ENCODE assay signal across 1 cellular context in the genomic region with DNA sequence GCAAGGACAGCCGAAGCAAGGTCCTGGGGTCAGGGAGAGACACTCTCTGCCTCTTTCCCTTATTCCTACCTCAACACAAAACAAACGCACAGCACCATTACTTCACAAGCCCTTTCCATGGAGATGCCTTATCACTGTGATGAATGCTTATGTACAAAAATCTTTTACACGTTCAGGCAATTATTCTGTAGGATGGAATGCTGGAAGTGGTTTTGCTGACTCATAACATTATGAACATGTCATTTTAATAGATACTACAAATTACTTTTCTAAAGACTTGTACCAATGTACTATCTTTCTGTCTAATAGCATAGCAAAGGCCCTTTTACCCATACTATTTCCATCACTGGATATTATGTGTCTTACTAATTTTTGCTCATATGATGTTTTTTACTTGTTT.
TF ChIP-seq lines count a peak whose summit lies in the region.

No MANE protein-coding gene starts in this region.

TF ChIP-seq in GM23338, 12 proteins besides CTCF, POLR2A, EP300 and RAD21 (continued from another document):
- TF ChIP-seq, protein P1, sequence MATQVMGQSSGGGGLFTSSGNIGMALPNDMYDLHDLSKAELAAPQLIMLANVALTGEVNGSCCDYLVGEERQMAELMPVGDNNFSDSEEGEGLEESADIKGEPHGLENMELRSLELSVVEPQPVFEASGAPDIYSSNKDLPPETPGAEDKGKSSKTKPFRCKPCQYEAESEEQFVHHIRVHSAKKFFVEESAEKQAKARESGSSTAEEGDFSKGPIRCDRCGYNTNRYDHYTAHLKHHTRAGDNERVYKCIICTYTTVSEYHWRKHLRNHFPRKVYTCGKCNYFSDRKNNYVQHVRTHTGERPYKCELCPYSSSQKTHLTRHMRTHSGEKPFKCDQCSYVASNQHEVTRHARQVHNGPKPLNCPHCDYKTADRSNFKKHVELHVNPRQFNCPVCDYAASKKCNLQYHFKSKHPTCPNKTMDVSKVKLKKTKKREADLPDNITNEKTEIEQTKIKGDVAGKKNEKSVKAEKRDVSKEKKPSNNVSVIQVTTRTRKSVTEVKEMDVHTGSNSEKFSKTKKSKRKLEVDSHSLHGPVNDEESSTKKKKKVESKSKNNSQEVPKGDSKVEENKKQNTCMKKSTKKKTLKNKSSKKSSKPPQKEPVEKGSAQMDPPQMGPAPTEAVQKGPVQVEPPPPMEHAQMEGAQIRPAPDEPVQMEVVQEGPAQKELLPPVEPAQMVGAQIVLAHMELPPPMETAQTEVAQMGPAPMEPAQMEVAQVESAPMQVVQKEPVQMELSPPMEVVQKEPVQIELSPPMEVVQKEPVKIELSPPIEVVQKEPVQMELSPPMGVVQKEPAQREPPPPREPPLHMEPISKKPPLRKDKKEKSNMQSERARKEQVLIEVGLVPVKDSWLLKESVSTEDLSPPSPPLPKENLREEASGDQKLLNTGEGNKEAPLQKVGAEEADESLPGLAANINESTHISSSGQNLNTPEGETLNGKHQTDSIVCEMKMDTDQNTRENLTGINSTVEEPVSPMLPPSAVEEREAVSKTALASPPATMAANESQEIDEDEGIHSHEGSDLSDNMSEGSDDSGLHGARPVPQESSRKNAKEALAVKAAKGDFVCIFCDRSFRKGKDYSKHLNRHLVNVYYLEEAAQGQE (IDR thresholded peaks at IDR 0.05; ENCODE audit: unreplicated experiment): no peak
- no peak for TF ChIP-seq POLR2AphosphoS5 (IDR thresholded peaks at IDR 0.05; ENCODE audit: low read depth)
- TF ChIP-seq ZNF331 (CRISPR knock-in tag; IDR thresholded peaks at IDR 0.05; ENCODE audit: low read depth): no peak
- TF ChIP-seq, protein P2, sequence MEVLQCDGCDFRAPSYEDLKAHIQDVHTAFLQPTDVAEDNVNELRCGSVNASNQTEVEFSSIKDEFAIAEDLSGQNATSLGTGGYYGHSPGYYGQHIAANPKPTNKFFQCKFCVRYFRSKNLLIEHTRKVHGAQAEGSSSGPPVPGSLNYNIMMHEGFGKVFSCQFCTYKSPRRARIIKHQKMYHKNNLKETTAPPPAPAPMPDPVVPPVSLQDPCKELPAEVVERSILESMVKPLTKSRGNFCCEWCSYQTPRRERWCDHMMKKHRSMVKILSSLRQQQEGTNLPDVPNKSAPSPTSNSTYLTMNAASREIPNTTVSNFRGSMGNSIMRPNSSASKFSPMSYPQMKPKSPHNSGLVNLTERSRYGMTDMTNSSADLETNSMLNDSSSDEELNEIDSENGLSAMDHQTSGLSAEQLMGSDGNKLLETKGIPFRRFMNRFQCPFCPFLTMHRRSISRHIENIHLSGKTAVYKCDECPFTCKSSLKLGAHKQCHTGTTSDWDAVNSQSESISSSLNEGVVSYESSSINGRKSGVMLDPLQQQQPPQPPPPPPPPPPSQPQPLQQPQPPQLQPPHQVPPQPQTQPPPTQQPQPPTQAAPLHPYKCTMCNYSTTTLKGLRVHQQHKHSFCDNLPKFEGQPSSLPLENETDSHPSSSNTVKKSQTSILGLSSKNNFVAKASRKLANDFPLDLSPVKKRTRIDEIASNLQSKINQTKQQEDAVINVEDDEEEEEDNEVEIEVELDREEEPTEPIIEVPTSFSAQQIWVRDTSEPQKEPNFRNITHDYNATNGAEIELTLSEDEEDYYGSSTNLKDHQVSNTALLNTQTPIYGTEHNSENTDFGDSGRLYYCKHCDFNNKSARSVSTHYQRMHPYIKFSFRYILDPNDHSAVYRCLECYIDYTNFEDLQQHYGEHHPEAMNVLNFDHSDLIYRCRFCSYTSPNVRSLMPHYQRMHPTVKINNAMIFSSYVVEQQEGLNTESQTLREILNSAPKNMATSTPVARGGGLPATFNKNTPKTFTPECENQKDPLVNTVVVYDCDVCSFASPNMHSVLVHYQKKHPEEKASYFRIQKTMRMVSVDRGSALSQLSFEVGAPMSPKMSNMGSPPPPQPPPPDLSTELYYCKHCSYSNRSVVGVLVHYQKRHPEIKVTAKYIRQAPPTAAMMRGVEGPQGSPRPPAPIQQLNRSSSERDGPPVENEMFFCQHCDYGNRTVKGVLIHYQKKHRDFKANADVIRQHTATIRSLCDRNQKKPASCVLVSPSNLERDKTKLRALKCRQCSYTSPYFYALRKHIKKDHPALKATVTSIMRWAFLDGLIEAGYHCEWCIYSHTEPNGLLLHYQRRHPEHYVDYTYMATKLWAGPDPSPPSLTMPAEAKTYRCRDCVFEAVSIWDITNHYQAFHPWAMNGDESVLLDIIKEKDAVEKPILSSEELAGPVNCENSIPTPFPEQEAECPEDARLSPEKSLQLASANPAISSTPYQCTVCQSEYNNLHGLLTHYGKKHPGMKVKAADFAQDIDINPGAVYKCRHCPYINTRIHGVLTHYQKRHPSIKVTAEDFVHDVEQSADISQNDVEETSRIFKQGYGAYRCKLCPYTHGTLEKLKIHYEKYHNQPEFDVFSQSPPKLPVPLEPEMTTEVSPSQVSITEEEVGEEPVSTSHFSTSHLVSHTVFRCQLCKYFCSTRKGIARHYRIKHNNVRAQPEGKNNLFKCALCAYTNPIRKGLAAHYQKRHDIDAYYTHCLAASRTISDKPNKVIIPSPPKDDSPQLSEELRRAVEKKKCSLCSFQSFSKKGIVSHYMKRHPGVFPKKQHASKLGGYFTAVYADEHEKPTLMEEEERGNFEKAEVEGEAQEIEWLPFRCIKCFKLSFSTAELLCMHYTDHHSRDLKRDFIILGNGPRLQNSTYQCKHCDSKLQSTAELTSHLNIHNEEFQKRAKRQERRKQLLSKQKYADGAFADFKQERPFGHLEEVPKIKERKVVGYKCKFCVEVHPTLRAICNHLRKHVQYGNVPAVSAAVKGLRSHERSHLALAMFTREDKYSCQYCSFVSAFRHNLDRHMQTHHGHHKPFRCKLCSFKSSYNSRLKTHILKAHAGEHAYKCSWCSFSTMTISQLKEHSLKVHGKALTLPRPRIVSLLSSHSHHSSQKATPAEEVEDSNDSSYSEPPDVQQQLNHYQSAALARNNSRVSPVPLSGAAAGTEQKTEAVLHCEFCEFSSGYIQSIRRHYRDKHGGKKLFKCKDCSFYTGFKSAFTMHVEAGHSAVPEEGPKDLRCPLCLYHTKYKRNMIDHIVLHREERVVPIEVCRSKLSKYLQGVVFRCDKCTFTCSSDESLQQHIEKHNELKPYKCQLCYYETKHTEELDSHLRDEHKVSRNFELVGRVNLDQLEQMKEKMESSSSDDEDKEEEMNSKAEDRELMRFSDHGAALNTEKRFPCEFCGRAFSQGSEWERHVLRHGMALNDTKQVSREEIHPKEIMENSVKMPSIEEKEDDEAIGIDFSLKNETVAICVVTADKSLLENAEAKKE (CRISPR knock-in tag; IDR thresholded peaks at IDR 0.05): no peak
